In the genomic region with DNA sequence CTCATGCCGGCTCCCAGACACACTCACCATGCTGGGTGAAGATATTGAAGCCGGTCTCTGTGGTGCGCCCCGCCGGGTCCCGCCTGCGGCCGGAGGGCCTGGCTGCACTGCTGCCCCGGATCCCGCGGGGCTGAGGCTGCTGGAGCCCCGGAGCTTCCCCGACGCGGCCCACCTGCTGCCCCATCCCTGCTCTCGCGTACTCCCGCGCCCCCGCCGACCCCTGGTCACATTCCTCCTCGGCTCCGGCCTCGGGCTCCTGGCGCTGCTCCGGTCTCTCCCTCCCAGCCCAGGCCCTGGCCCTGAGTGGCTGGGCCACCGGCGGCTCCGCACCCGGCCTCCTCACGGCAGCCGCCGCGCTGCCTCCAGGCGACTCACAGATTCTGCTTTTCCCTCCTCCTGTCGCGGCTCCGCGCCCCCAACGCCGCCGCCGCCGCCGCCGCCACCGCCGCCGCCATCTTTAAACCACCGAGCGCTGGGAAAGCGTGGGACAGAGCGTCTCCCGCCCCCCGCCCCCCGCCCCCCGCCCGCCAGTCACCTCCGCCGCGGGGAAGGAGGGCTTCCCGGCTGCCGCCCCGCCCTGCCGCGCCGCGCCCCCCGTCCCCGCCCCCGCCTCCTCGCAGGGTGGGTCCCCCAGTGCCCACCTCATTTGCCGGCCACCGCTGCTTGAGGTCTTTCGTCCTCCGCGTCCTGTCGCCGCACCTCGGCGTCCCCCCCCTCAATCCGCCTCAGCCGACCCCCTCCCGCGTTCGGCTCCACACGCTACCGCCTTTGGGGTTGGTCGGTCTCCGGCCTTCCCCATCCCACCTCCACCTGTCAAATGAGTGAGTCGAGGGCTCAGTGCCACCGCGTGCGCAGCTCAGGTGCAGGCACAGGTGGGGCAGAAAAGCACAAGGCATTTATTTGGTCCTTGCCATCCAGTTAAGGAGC, we compare ENCODE assay signal across 8 cellular contexts. TPM values are rescaled to one million over a fixed set of nuclear protein-coding genes. Genes with fewer than 3 reads are reported as not detected.
DNase-seq lines count a peak whose midpoint lies in the region; ATAC-seq lines count a peak whose summit lies in the region.

A gene (minus strand): TSS at position 464 of the 927 bp plus-strand sequence. CDS start 280 bp downstream, at position 184.

- peaks cover 5% of the 10 kb centered on the region for H3K27me3 Mint-ChIP-seq in activated CD4-positive, alpha-beta memory T cell treated with anti-CD3 and anti-CD28 coated beads, Interleukin-2, amount 10 ng/mL, durations not matched to agents 7 days and 5 days

- DNase-seq in NCI-H524 (lab: John Stamatoyannopoulos, UW): peak; percentile 26 to 43
- DNase-seq in NCI-H524 treated with DMSO at 0.1 percent for 48 hours (lab: John Stamatoyannopoulos, UW): no peak
- peak; percentile 30 for DNase-seq in NCI-H2227 treated with DMSO at 0.1 percent for 48 hours (lab: John Stamatoyannopoulos, UW)
- DNase-seq in activated CD4-positive, alpha-beta memory T cell treated with anti-CD3 and anti-CD28 coated beads, Interleukin-2, amount 10 ng/mL, durations not matched to agents 7 days and 5 days: peak; percentile 44
- peak; percentile 37 for DNase-seq in effector CD4-positive, alpha-beta T cell
- no peak for DNase-seq in mesenteric fat pad (ENCODE audit: low spot score)
- peak; percentile 28 to 40 for DNase-seq in stimulated activated CD8-positive, alpha-beta memory T cell treated with anti-CD3 and anti-CD28 coated beads, Interleukin-15, amount 100 ng/mL, for 48 hours (ENCODE audit: low read depth in 2 of 2)

- H3K36me3 Mint-ChIP-seq in activated CD4-positive, alpha-beta memory T cell treated with anti-CD3 and anti-CD28 coated beads, Interleukin-2, amount 10 ng/mL, durations not matched to agents 7 days and 5 days (ENCODE audit: low read depth): no peaks in the 10 kb centered on the region

- peak within 1 kb of the TSS; percentile 89 for H3K4me3 Mint-ChIP-seq in activated CD4-positive, alpha-beta memory T cell treated with anti-CD3 and anti-CD28 coated beads, Interleukin-2, amount 10 ng/mL, durations not matched to agents 7 days and 5 days

- peaks cover 26% of the 10 kb centered on the region for H3K4me1 Mint-ChIP-seq in activated CD4-positive, alpha-beta memory T cell treated with anti-CD3 and anti-CD28 coated beads, Interleukin-2, amount 10 ng/mL, durations not matched to agents 7 days and 5 days

- POLR2A ChIA-PET in activated CD4-positive, alpha-beta memory T cell treated with anti-CD3 and anti-CD28 coated beads, Interleukin-2, amount 10 ng/mL, durations not matched to agents 7 days and 5 days (lab: Charles Lee): interaction anchor here (1.0 to 2.2 kb wide), 2 partner anchors 65 to 147 kb away, joined by 3 to 10 read pairs; a partner anchor contains a TSS

- no peaks in the 10 kb centered on the region for H3K9me3 Mint-ChIP-seq in activated CD4-positive, alpha-beta memory T cell treated with anti-CD3 and anti-CD28 coated beads, Interleukin-2, amount 10 ng/mL, durations not matched to agents 7 days and 5 days

- peak within 1 kb of the TSS; percentile 63 for H3K27ac Mint-ChIP-seq in activated CD4-positive, alpha-beta memory T cell treated with anti-CD3 and anti-CD28 coated beads, Interleukin-2, amount 10 ng/mL, durations not matched to agents 7 days and 5 days

- ATAC-seq in HG02938 (IDR thresholded peaks at IDR 0.05; ENCODE audit: unreplicated experiment): peak; percentile 54

- CTCF ChIA-PET in activated CD4-positive, alpha-beta memory T cell treated with anti-CD3 and anti-CD28 coated beads, Interleukin-2, amount 10 ng/mL, durations not matched to agents 7 days and 5 days (lab: Charles Lee): interaction anchor here (0.6 to 1.0 kb wide), 2 partner anchors 74 to 92 kb away, joined by 3 to 4 read pairs; no protein-coding TSS in a partner anchor

RNA-seq across cellular contexts. Expression of the gene that starts here (rescaled TPM):
- 1 to 10 TPM; 8.6 to 9.3 TPM for total RNA-seq in activated CD4-positive, alpha-beta memory T cell treated with anti-CD3 and anti-CD28 coated beads, Interleukin-2, amount 10 ng/mL, durations not matched to agents 7 days and 5 days
- 66.7 TPM for total RNA-seq in mesenteric fat pad

Comparison
In these comparisons a context has a peak if more than half of its experiments do, and no peak if none do; other contexts are left out.
1. DNase-seq: peak in NCI-H524 (2 of 2), NCI-H2227 treated with DMSO at 0.1 percent for 48 hours (single experiment), activated CD4-positive, alpha-beta memory T cell treated with anti-CD3 and anti-CD28 coated beads, Interleukin-2, amount 10 ng/mL, durations not matched to agents 7 days and 5 days (single experiment), effector CD4-positive, alpha-beta T cell (single experiment) and stimulated activated CD8-positive, alpha-beta memory T cell treated with anti-CD3 and anti-CD28 coated beads, Interleukin-15, amount 100 ng/mL, for 48 hours (2 of 2); none in NCI-H524 treated with DMSO at 0.1 percent for 48 hours (single experiment) and mesenteric fat pad (single experiment).